In genomic region chr7:132318338-132319318, GRCh38 we compare ENCODE assay signal across 8 cellular contexts.
DNase-seq lines count a peak whose midpoint lies in the region; ATAC-seq and TF ChIP-seq lines count a peak whose summit lies in the region.

No MANE protein-coding gene starts in this region.

- H3K9me3 Mint-ChIP-seq in T-helper 1 cell treated with Interleukin-12 subunit alpha and Interleukin-12 subunit beta and Interleukin-4 antibody, amounts not matched to agents 30 μg/mL and 1 μg/mL, for 36 hours: peaks cover 4% of the 10 kb centered on the region

- peak overlapping the region; percentile 29 for H3K4me3 Mint-ChIP-seq in T-helper 1 cell treated with Interleukin-12 subunit alpha and Interleukin-12 subunit beta and Interleukin-4 antibody, amounts not matched to agents 30 μg/mL and 1 μg/mL, for 36 hours

- H3K4me3 ChIP-seq in GM12875 (ENCODE audit: low read depth, low read length): no peak overlapping the region

- intact Hi-C loops in left ventricle myocardium superior (cut with micrococcal nuclease): loop anchor here (2.0 kb wide), 1 partner anchor 262 kb away; no protein-coding TSS in a partner anchor

- ATAC-seq in HG02884 (IDR thresholded peaks at IDR 0.05; ENCODE audit: unreplicated experiment): peak; percentile 90
- ATAC-seq in left ventricle myocardium superior: peak; percentile 91
- no peak for ATAC-seq in GM21717 (IDR thresholded peaks at IDR 0.05; ENCODE audit: unreplicated experiment)

- TF ChIP-seq CTCF in GM12875 (IDR thresholded peaks at IDR 0.05; ENCODE audit: borderline replicate concordance, insufficient read depth, low read depth, low read length): peak; percentile 87

- peak; percentile 85 for DNase-seq in NCI-H1694 (lab: John Stamatoyannopoulos, UW)
- peak; percentile 52 for DNase-seq in amniotic epithelial cell (ENCODE audit: low read depth)
- DNase-seq in left ventricle myocardium superior: peak; percentile 87
- peak; percentile 67 for DNase-seq in renal cortical epithelial cell (ENCODE audit: low read depth)

- H3K36me3 Mint-ChIP-seq in T-helper 1 cell treated with Interleukin-12 subunit alpha and Interleukin-12 subunit beta and Interleukin-4 antibody, amounts not matched to agents 30 μg/mL and 1 μg/mL, for 36 hours (ENCODE audit: low read depth): peaks cover 2% of the 10 kb centered on the region

- H3K27me3 Mint-ChIP-seq in T-helper 1 cell treated with Interleukin-12 subunit alpha and Interleukin-12 subunit beta and Interleukin-4 antibody, amounts not matched to agents 30 μg/mL and 1 μg/mL, for 36 hours (ENCODE audit: low read depth): peaks cover 49% of the 10 kb centered on the region

- H3K4me1 Mint-ChIP-seq in T-helper 1 cell treated with Interleukin-12 subunit alpha and Interleukin-12 subunit beta and Interleukin-4 antibody, amounts not matched to agents 30 μg/mL and 1 μg/mL, for 36 hours (ENCODE audit: low read depth): peaks cover 19% of the 10 kb centered on the region

- peak overlapping the region; percentile 1 for H3K27ac Mint-ChIP-seq in T-helper 1 cell treated with Interleukin-12 subunit alpha and Interleukin-12 subunit beta and Interleukin-4 antibody, amounts not matched to agents 30 μg/mL and 1 μg/mL, for 36 hours
